In genomic region chr7:76296743-76297740, GRCh38 we compare ENCODE assay signal across 1 cellular context.
TF ChIP-seq lines count a peak whose summit lies in the region.

No MANE protein-coding gene starts in this region.

TF ChIP-seq in K562, 482 proteins besides CTCF, POLR2A, EP300 and RAD21 (continued from another document):
- TF ChIP-seq NKRF (IDR thresholded peaks at IDR 0.05; ENCODE audit: borderline replicate concordance), result no peak
